Comparison of ENCODE assay signal across 27 cellular contexts in genomic region chr10:110219884-110220283, GRCh38. TPM values are rescaled to one million over a fixed set of nuclear protein-coding genes. Genes with fewer than 3 reads are reported as not detected.
DNase-seq lines count a peak whose midpoint lies in the region; ATAC-seq and TF ChIP-seq lines count a peak whose summit lies in the region.
"Had no signal": no experiment of that assay in that cellular context is flagged by ENCODE, and none has a peak within 500 bp of the region (broad histone marks: within the 10 kb centered on the region; RNA-seq: fewer than 3 reads in every experiment).

No MANE protein-coding gene starts in this region.

- no peaks in the 10 kb centered on the region for H3K36me3 ChIP-seq in heart left ventricle
- H3K36me3 ChIP-seq in ascending aorta = no peaks in the 10 kb centered on the region
- H3K36me3 ChIP-seq in stomach smooth muscle (ENCODE audit: control insufficient read depth in 2 of 2, insufficient read depth in 2 of 2, low read length in 2 of 2) = no peaks in the 10 kb centered on the region
- H3K36me3 ChIP-seq: cardiac muscle cell, left lung had no signal

- H3K27me3 Mint-ChIP-seq in chondrocyte (ENCODE audit: low read depth) = no peaks in the 10 kb centered on the region
- H3K27me3 Mint-ChIP-seq in activated CD8-positive, alpha-beta T cell treated with anti-CD3 and anti-CD28 coated beads, Interleukin-2, amount 10 ng/mL, durations not matched to agents 7 days and 5 days (ENCODE audit: low read depth) = peaks cover 3% of the 10 kb centered on the region
- H3K27me3 Mint-ChIP-seq: CD4-positive, alpha-beta memory T cell had no signal

- TF ChIP-seq CTCF in heart left ventricle (IDR thresholded peaks at IDR 0.05) (no peak), ascending aorta (IDR thresholded peaks at IDR 0.05) (no peak), chondrocyte (IDR thresholded peaks at IDR 0.05) (no peak)

- H3K4me1 Mint-ChIP-seq in chondrocyte (ENCODE audit: low read depth) = peaks cover 39% of the 10 kb centered on the region
- H3K4me1 Mint-ChIP-seq in activated CD8-positive, alpha-beta T cell treated with anti-CD3 and anti-CD28 coated beads, Interleukin-2, amount 10 ng/mL, durations not matched to agents 7 days and 5 days (ENCODE audit: low read depth) = peaks cover 65% of the 10 kb centered on the region

- ATAC-seq in heart left ventricle = no peak
- no peak for ATAC-seq in Right ventricle myocardium superior (ENCODE audit: poor library complexity)
- ATAC-seq in activated CD8-positive, alpha-beta T cell treated with anti-CD3 and anti-CD28 coated beads, Interleukin-2, amount 10 ng/mL, durations not matched to agents 7 days and 5 days = no peak
- ATAC-seq: activated CD4-positive, CD25-positive, alpha-beta regulatory T cell treated with anti-CD3 and anti-CD28 coated beads, Interleukin-2, amount 50 U/mL, for 24 hours; activated CD8-positive, alpha-beta T cell treated with anti-CD3 and anti-CD28 coated beads for 36 hours; activated T-cell treated with anti-CD3 and anti-CD28 coated beads, Interleukin-2, amount 50 U/mL, for 4 hours; left lung; natural killer cell; sciatic nerve had no signal

- H3K9me3 ChIP-seq in heart left ventricle (no peaks in the 10 kb centered on the region), ascending aorta (no peaks in the 10 kb centered on the region), stomach smooth muscle (ENCODE audit: control insufficient read depth in 2 of 2, low read length in 2 of 2) (no peaks in the 10 kb centered on the region)
- H3K9me3 ChIP-seq: left lung had no signal

- peak overlapping the region in 1 of 2 donors; percentile 58 for H3K9ac ChIP-seq in stomach smooth muscle (ENCODE audit: low read length in 2 of 2)
- H3K9ac ChIP-seq: GM23248 had no signal

- CTCF ChIA-PET in activated CD8-positive, alpha-beta T cell treated with anti-CD3 and anti-CD28 coated beads, Interleukin-2, amount 10 ng/mL, durations not matched to agents 7 days and 5 days (lab: Charles Lee) = interaction anchor here (1.0 to 3.8 kb wide), 5 partner anchors 9 to 86 kb away, joined by 3 to 63 read pairs (median 7); no protein-coding TSS in a partner anchor

- DNase-seq in heart left ventricle (no peak), Right ventricle myocardium superior (no peak), ascending aorta (ENCODE audit: low spot score in 2 of 2) (no peak), chondrocyte (ENCODE audit: low spot score) (no peak), NOMO-1 (lab: John Stamatoyannopoulos, UW; ENCODE audit: unreplicated experiment in 2 of 2) (no peak)
- DNase-seq in activated CD8-positive, alpha-beta T cell treated with anti-CD3 and anti-CD28 coated beads, Interleukin-2, amount 10 ng/mL, durations not matched to agents 7 days and 5 days = no peak
- DNase-seq: activated CD8-positive, alpha-beta T cell treated with anti-CD3 and anti-CD28 coated beads for 36 hours; activated naive CD4-positive, alpha-beta T cell; activated T-cell treated with anti-CD3 and anti-CD28 coated beads, Interleukin-2, amount 50 U/mL, for 4 hours; AML-193; amniotic stem cell; CD4-positive, alpha-beta memory T cell; GM23248; Karpas-422; left lung; natural killer cell; NCI-H1436 treated with DMSO at 0.1 percent for 48 hours; NCI-H2107; NCI-H446 treated with DMSO at 0.1 percent for 48 hours; PC-9; stimulated activated CD8-positive, alpha-beta memory T cell treated with anti-CD3 and anti-CD28 coated beads, Interleukin-4, amount 100 ng/mL, for 48 hours had no signal

- no peak for TF ChIP-seq POLR2A in heart left ventricle (IDR thresholded peaks at IDR 0.05)

- H3K4me3 ChIP-seq in heart left ventricle (no peak overlapping the region), ascending aorta (no peak overlapping the region), stomach smooth muscle (ENCODE audit: low read length in 2 of 2) (no peak overlapping the region)
- H3K4me3 ChIP-seq: cardiac muscle cell, GM23248, left lung, PC-9 had no signal

- no peaks in the 10 kb centered on the region for H3K36me3 Mint-ChIP-seq in chondrocyte (ENCODE audit: low read depth)
- H3K36me3 Mint-ChIP-seq in activated CD8-positive, alpha-beta T cell treated with anti-CD3 and anti-CD28 coated beads, Interleukin-2, amount 10 ng/mL, durations not matched to agents 7 days and 5 days (ENCODE audit: low read depth) = no peaks in the 10 kb centered on the region
- H3K36me3 Mint-ChIP-seq: CD4-positive, alpha-beta memory T cell; mesothelial cell of epicardium; natural killer cell had no signal

- H3K4me1 ChIP-seq in heart left ventricle (peaks cover 13 to 79% (median 51%) of the 10 kb centered on the region in 12 donors), ascending aorta (peaks cover 0 to 45% of the 10 kb centered on the region in 2 donors), stomach smooth muscle (ENCODE audit: control insufficient read depth, insufficient read depth, low read length) (peaks cover 66% of the 10 kb centered on the region)

- no peaks in the 10 kb centered on the region for H3K9me3 Mint-ChIP-seq in chondrocyte (ENCODE audit: low read depth)
- no peaks in the 10 kb centered on the region for H3K9me3 Mint-ChIP-seq in activated CD8-positive, alpha-beta T cell treated with anti-CD3 and anti-CD28 coated beads, Interleukin-2, amount 10 ng/mL, durations not matched to agents 7 days and 5 days (ENCODE audit: insufficient read depth)
- H3K9me3 Mint-ChIP-seq: activated CD8-positive, alpha-beta T cell treated with anti-CD3 and anti-CD28 coated beads for 36 hours; activated T-cell treated with anti-CD3 and anti-CD28 coated beads, Interleukin-2, amount 50 U/mL, for 4 hours; CD4-positive, alpha-beta memory T cell; mesothelial cell of epicardium; natural killer cell had no signal

- WGBS in heart left ventricle, 4 donors = 75 to 85% (median 83%) methylated on average over 7 of the region's 7 CpGs

- H3K27me3 ChIP-seq in heart left ventricle (no peaks in the 10 kb centered on the region), ascending aorta (no peaks in the 10 kb centered on the region), layer of hippocampus (ENCODE audit: control insufficient read depth, insufficient read depth, low read length) (no peaks in the 10 kb centered on the region), stomach smooth muscle (ENCODE audit: control insufficient read depth in 1 of 2, insufficient read depth in 2 of 2, low read length in 2 of 2) (no peaks in the 10 kb centered on the region)
- H3K27me3 ChIP-seq: cardiac muscle cell, left lung had no signal

- intact Hi-C loops in heart left ventricle (cut with DNase I) = loop anchor here in 7 of 10 donors (5.0 to 10.0 kb wide), 6 partner anchors 83 to 335 kb away; partner anchors contain the start of genes ADD3 (in 3 of the 7) and DUSP5 (in 1 of the 7)
- intact Hi-C loops in Right ventricle myocardium superior (cut with DNase I) = loop anchor here (10.0 kb wide), 1 partner anchor 325 kb away; no protein-coding TSS in a partner anchor
- intact Hi-C loops in ascending aorta (cut with DNase I) = loop anchor here (5.0 kb wide), 1 partner anchor 697 kb away; the partner anchor contains the start of genes BBIP1 and SHOC2

- POLR2A ChIA-PET in activated CD8-positive, alpha-beta T cell treated with anti-CD3 and anti-CD28 coated beads, Interleukin-2, amount 10 ng/mL, durations not matched to agents 7 days and 5 days (lab: Charles Lee) = interaction anchor here (1.1 to 3.9 kb wide), 2 partner anchors 9 to 211 kb away, joined by 3 to 29 read pairs; no protein-coding TSS in a partner anchor

- H3K4me3 Mint-ChIP-seq in chondrocyte (ENCODE audit: unreplicated experiment) = no peak overlapping the region
- H3K4me3 Mint-ChIP-seq in activated CD8-positive, alpha-beta T cell treated with anti-CD3 and anti-CD28 coated beads, Interleukin-2, amount 10 ng/mL, durations not matched to agents 7 days and 5 days = no peak overlapping the region
- H3K4me3 Mint-ChIP-seq: activated CD8-positive, alpha-beta T cell treated with anti-CD3 and anti-CD28 coated beads for 36 hours; activated T-cell treated with anti-CD3 and anti-CD28 coated beads, Interleukin-2, amount 50 U/mL, for 4 hours; mesothelial cell of epicardium; natural killer cell had no signal

- H3K27ac ChIP-seq in heart left ventricle (peak overlapping the region in 11 of 12 donors; percentile 42 to 92 (median 88)), ascending aorta (peak overlapping the region; percentile 88 to 90), layer of hippocampus (ENCODE audit: low read depth, low read length) (peak overlapping the region; percentile 92), stomach smooth muscle (ENCODE audit: low read length) (peak overlapping the region; percentile 93)
- H3K27ac ChIP-seq: cardiac muscle cell, GM23248, left lung, PC-9 had no signal

- H3K27ac Mint-ChIP-seq in chondrocyte (ENCODE audit: unreplicated experiment) = no peak overlapping the region
- H3K27ac Mint-ChIP-seq in activated CD8-positive, alpha-beta T cell treated with anti-CD3 and anti-CD28 coated beads, Interleukin-2, amount 10 ng/mL, durations not matched to agents 7 days and 5 days = no peak overlapping the region
- H3K27ac Mint-ChIP-seq: activated CD8-positive, alpha-beta T cell treated with anti-CD3 and anti-CD28 coated beads for 36 hours; natural killer cell had no signal

RNA-seq across cellular contexts. Expression of gene MXI1, which starts 12.5 kb away (rescaled TPM):
- 10 to 100 TPM; 42.6 to 83.2 (median 61.6) TPM for total RNA-seq in heart left ventricle
- 10 to 100 TPM; 20.3 to 39.5 TPM for polyA plus RNA-seq in heart left ventricle
- total RNA-seq in Right ventricle myocardium superior = 75.2 TPM
- total RNA-seq in ascending aorta = 95.0 TPM
- 17.0 to 30.2 TPM (median 26.8 TPM) in 3 replicates for total RNA-seq in chondrocyte
- 10 to 100 TPM; 11.3 to 12.3 TPM for total RNA-seq in activated CD8-positive, alpha-beta T cell treated with anti-CD3 and anti-CD28 coated beads, Interleukin-2, amount 10 ng/mL, durations not matched to agents 7 days and 5 days
